In genomic region chr4:15354790-15355418, GRCh38 we compare ENCODE assay signal across 25 cellular contexts.
A peak's percentile ranks its signal among the peaks of the same experiment; 100 is the strongest.
DNase-seq lines count a peak whose midpoint lies in the region; ATAC-seq, FAIRE-seq and TF ChIP-seq lines count a peak whose summit lies in the region.
"Had no signal": no experiment of that assay in that cellular context is flagged by ENCODE, and none has a peak within 500 bp of the region (broad histone marks: within the 10 kb centered on the region; RNA-seq: fewer than 3 reads in every experiment).

No MANE protein-coding gene starts in this region.

- H3K4me1 Mint-ChIP-seq in H9 (peaks cover 5 to 7% of the 10 kb centered on the region in 2 experiments; a peak in 2 of 4 replicates), memory B cell (peaks cover 9% of the 10 kb centered on the region)
- H3K4me1 Mint-ChIP-seq in activated CD4-positive, alpha-beta T cell treated with anti-CD3 and anti-CD28 coated beads, Interleukin-2, amount 10 ng/mL, durations not matched to agents 24 days and 14 days = no peaks in the 10 kb centered on the region
- H3K4me1 Mint-ChIP-seq in activated T-helper 1 cell treated with anti-CD3 and anti-CD28 coated beads, Interleukin-12 subunit alpha, Interleukin-12 subunit beta, Interleukin-2, Interleukin-4 antibody, amounts not matched to agents 30 ng/mL and 10 ng/mL and 1 ng/mL, durations not matched to agents 14 hours and 24 hours and 36 hours (ENCODE audit: low read depth) = no peaks in the 10 kb centered on the region
- H3K4me1 Mint-ChIP-seq: CD4-positive, alpha-beta memory T cell had no signal

- TF ChIP-seq CTCF in H9 (conservative IDR thresholded peaks at IDR 0.05) (no peak), suprapubic skin (IDR thresholded peaks at IDR 0.05) (no peak), adrenal gland (IDR thresholded peaks at IDR 0.05) (no peak)

- H3K9me3 Mint-ChIP-seq in H9 (peaks cover 0 to 2% of the 10 kb centered on the region in 2 experiments; a peak in 2 of 5 replicates), memory B cell (peaks cover 2% of the 10 kb centered on the region)
- H3K9me3 Mint-ChIP-seq in activated CD4-positive, alpha-beta T cell treated with anti-CD3 and anti-CD28 coated beads, Interleukin-2, amount 10 ng/mL, durations not matched to agents 24 days and 14 days = peaks cover 4% of the 10 kb centered on the region
- peaks cover 6% of the 10 kb centered on the region for H3K9me3 Mint-ChIP-seq in activated T-helper 1 cell treated with anti-CD3 and anti-CD28 coated beads, Interleukin-12 subunit alpha, Interleukin-12 subunit beta, Interleukin-2, Interleukin-4 antibody, amounts not matched to agents 30 ng/mL and 10 ng/mL and 1 ng/mL, durations not matched to agents 14 hours and 24 hours and 36 hours

- H3K4ac ChIP-seq in H9 (ENCODE audit: low read depth, low read length) = no peak overlapping the region

- H4K91ac ChIP-seq in H9 (ENCODE audit: insufficient read length, low read depth, low read length) = no peak overlapping the region

- peak; percentile 55 for FAIRE-seq in endometrium (lab: Jason Lieb, UNC)
- FAIRE-seq: A549 had no signal

- no peaks in the 10 kb centered on the region for H4K20me1 ChIP-seq in H9 (ENCODE audit: control insufficient read depth, insufficient read depth, insufficient read length)

- no peak overlapping the region for H3K23ac ChIP-seq in H9 (ENCODE audit: insufficient read length, low read depth, low read length)

- no peak overlapping the region for H3T11ph ChIP-seq in H9 (ENCODE audit: low read length)

- TF ChIP-seq EP300 in suprapubic skin (IDR thresholded peaks at IDR 0.05) = no peak

- H3K23me2 ChIP-seq in H9 (ENCODE audit: insufficient read length, low read depth, low read length, poor library complexity, severe bottlenecking) = no peaks in the 10 kb centered on the region

- H2BK12ac ChIP-seq in H9 (ENCODE audit: insufficient read length, low read depth, low read length) = no peak overlapping the region

- H3K4me2 ChIP-seq in H9 (ENCODE audit: insufficient read depth, insufficient read length, low read length) = no peak overlapping the region
- H3K4me2 ChIP-seq: A549, KMS-11, smooth muscle cell had no signal

- H3K18ac ChIP-seq in H9 (ENCODE audit: insufficient read length, low read depth, low read length) = no peak overlapping the region

- no peak overlapping the region for H2BK5ac ChIP-seq in H9 (ENCODE audit: insufficient read length, low read length)

- H3K56ac ChIP-seq in H9 (ENCODE audit: insufficient read length, low read depth, low read length) = no peak overlapping the region

- peaks cover 3% of the 10 kb centered on the region for H3K27me3 Mint-ChIP-seq in H9 (ENCODE audit: low read depth)
- peaks cover 2% of the 10 kb centered on the region for H3K27me3 Mint-ChIP-seq in memory B cell
- H3K27me3 Mint-ChIP-seq in activated CD4-positive, alpha-beta T cell treated with anti-CD3 and anti-CD28 coated beads, Interleukin-2, amount 10 ng/mL, durations not matched to agents 24 days and 14 days = peaks cover 6% of the 10 kb centered on the region
- H3K27me3 Mint-ChIP-seq in activated T-helper 1 cell treated with anti-CD3 and anti-CD28 coated beads, Interleukin-12 subunit alpha, Interleukin-12 subunit beta, Interleukin-2, Interleukin-4 antibody, amounts not matched to agents 30 ng/mL and 10 ng/mL and 1 ng/mL, durations not matched to agents 14 hours and 24 hours and 36 hours (ENCODE audit: insufficient read depth) = peaks cover 2% of the 10 kb centered on the region

- no peak overlapping the region for H3K14ac ChIP-seq in H9 (ENCODE audit: insufficient read depth, low read length)

- no CpG with 5 or more reads among the region's 6 CpGs for WGBS in H9 (ENCODE audit: extremely low coverage, insufficient read length, low lambda C conversion rate)
- 64% methylated on average over 6 of the region's 6 CpGs for WGBS in suprapubic skin
- 76 to 81% (median 79%) methylated on average over 5 to 6 of the region's 6 CpGs for WGBS in adrenal gland, 4 donors

- H3K36me3 ChIP-seq in suprapubic skin (no peaks in the 10 kb centered on the region), adrenal gland (replicated peaks in 1 of 2) (no peaks in the 10 kb centered on the region)
- H3K36me3 ChIP-seq: breast epithelium had no signal

- no peak overlapping the region for H2AK5ac ChIP-seq in H9 (ENCODE audit: insufficient read length, low read length)

- H3K27ac ChIP-seq in H9 (ENCODE audit: insufficient read length, low read depth, low read length) = no peak overlapping the region
- H3K27ac ChIP-seq in suprapubic skin = no peak overlapping the region
- H3K27ac ChIP-seq in adrenal gland = no peak overlapping the region
- H3K27ac ChIP-seq: A549, breast epithelium, epithelial cell of prostate, foreskin keratinocyte, KMS-11 had no signal

- no peak overlapping the region for H2BK120ac ChIP-seq in H9 (ENCODE audit: low read depth, low read length, poor library complexity, severe bottlenecking)

- H3K36me3 Mint-ChIP-seq in H9 (ENCODE audit: insufficient read depth in 1 of 3, low read depth in 3 of 3) (no peaks in the 10 kb centered on the region; a peak in 1 of 7 replicates), memory B cell (no peaks in the 10 kb centered on the region)
- H3K36me3 Mint-ChIP-seq in activated CD4-positive, alpha-beta T cell treated with anti-CD3 and anti-CD28 coated beads, Interleukin-2, amount 10 ng/mL, durations not matched to agents 24 days and 14 days (ENCODE audit: low read depth) = no peaks in the 10 kb centered on the region
- H3K36me3 Mint-ChIP-seq in activated T-helper 1 cell treated with anti-CD3 and anti-CD28 coated beads, Interleukin-12 subunit alpha, Interleukin-12 subunit beta, Interleukin-2, Interleukin-4 antibody, amounts not matched to agents 30 ng/mL and 10 ng/mL and 1 ng/mL, durations not matched to agents 14 hours and 24 hours and 36 hours (ENCODE audit: low read depth) = no peaks in the 10 kb centered on the region
- H3K36me3 Mint-ChIP-seq: CD4-positive, alpha-beta memory T cell had no signal

- intact Hi-C loops in activated CD4-positive, alpha-beta T cell treated with anti-CD3 and anti-CD28 coated beads, Interleukin-2, amount 10 ng/mL, durations not matched to agents 24 days and 14 days (cut with micrococcal nuclease) = no loop called here
- intact Hi-C loops in adrenal gland (cut with DNase I) = no loop called here
- intact Hi-C loops in activated T-helper 1 cell treated with anti-CD3 and anti-CD28 coated beads, Interleukin-12 subunit alpha, Interleukin-12 subunit beta, Interleukin-2, Interleukin-4 antibody, amounts not matched to agents 30 ng/mL and 10 ng/mL and 1 ng/mL, durations not matched to agents 14 hours and 24 hours and 36 hours (cut with micrococcal nuclease) = no loop called here

- no peak overlapping the region for H2BK20ac ChIP-seq in H9 (ENCODE audit: low read depth, low read length, poor library complexity, severe bottlenecking)

- no peak overlapping the region for H3K4me3 Mint-ChIP-seq in H9
- no peak overlapping the region for H3K4me3 Mint-ChIP-seq in memory B cell
- no peak overlapping the region for H3K4me3 Mint-ChIP-seq in activated CD4-positive, alpha-beta T cell treated with anti-CD3 and anti-CD28 coated beads, Interleukin-2, amount 10 ng/mL, durations not matched to agents 24 days and 14 days
- H3K4me3 Mint-ChIP-seq in activated T-helper 1 cell treated with anti-CD3 and anti-CD28 coated beads, Interleukin-12 subunit alpha, Interleukin-12 subunit beta, Interleukin-2, Interleukin-4 antibody, amounts not matched to agents 30 ng/mL and 10 ng/mL and 1 ng/mL, durations not matched to agents 14 hours and 24 hours and 36 hours = no peak overlapping the region
- H3K4me3 Mint-ChIP-seq: activated T-cell treated with anti-CD3 and anti-CD28 coated beads, Interleukin-2, amount 50 U/mL, for 72 hours; CD4-positive, alpha-beta memory T cell had no signal

- H2AFZ ChIP-seq in H9 (ENCODE audit: low read length) = no peak overlapping the region

- TF ChIP-seq POLR2A in suprapubic skin (IDR thresholded peaks at IDR 0.05) (no peak), adrenal gland (IDR thresholded peaks at IDR 0.05) (no peak)

- no peak overlapping the region for H3K9ac ChIP-seq in H9 (ENCODE audit: extremely low read depth, insufficient read length, low read length)
- H3K9ac ChIP-seq: KMS-11 had no signal

- no peaks in the 10 kb centered on the region for H3K79me1 ChIP-seq in H9 (ENCODE audit: insufficient read depth, low read depth, low read length, poor library complexity, severe bottlenecking)

- H3K9me3 ChIP-seq in H9 (ENCODE audit: control insufficient read depth, low read depth, low read length) = no peaks in the 10 kb centered on the region
- H3K9me3 ChIP-seq in suprapubic skin = no peaks in the 10 kb centered on the region
- no peaks in the 10 kb centered on the region for H3K9me3 ChIP-seq in adrenal gland (replicated peaks in 1 of 3)
- H3K9me3 ChIP-seq: A549, breast epithelium had no signal

- peak; percentile 90 for ATAC-seq in memory B cell (ENCODE audit: low read depth)
- ATAC-seq: A549; activated T-cell treated with anti-CD3 and anti-CD28 coated beads, Interleukin-2, amount 50 U/mL, for 72 hours; foreskin keratinocyte; left colon; PC-3 had no signal

- H3K4me1 ChIP-seq in H9 (ENCODE audit: insufficient read depth, low read length) (no peaks in the 10 kb centered on the region; the same call in 1 of the 2 replicates), suprapubic skin (no peaks in the 10 kb centered on the region), adrenal gland (replicated peaks in 1 of 2) (no peaks in the 10 kb centered on the region)
- H3K4me1 ChIP-seq: A549, breast epithelium, foreskin keratinocyte had no signal

- H3K27ac Mint-ChIP-seq in H9 (no peak overlapping the region), memory B cell (no peak overlapping the region)
- H3K27ac Mint-ChIP-seq in activated CD4-positive, alpha-beta T cell treated with anti-CD3 and anti-CD28 coated beads, Interleukin-2, amount 10 ng/mL, durations not matched to agents 24 days and 14 days = no peak overlapping the region
- no peak overlapping the region for H3K27ac Mint-ChIP-seq in activated T-helper 1 cell treated with anti-CD3 and anti-CD28 coated beads, Interleukin-12 subunit alpha, Interleukin-12 subunit beta, Interleukin-2, Interleukin-4 antibody, amounts not matched to agents 30 ng/mL and 10 ng/mL and 1 ng/mL, durations not matched to agents 14 hours and 24 hours and 36 hours
- H3K27ac Mint-ChIP-seq: activated T-cell treated with anti-CD3 and anti-CD28 coated beads, Interleukin-2, amount 50 U/mL, for 72 hours; CD4-positive, alpha-beta memory T cell had no signal

- no peak for DNase-seq in H9
- DNase-seq in memory B cell (ENCODE audit: low spot score in 2 of 2) = no peak
- DNase-seq in suprapubic skin (ENCODE audit: low spot score in 2 of 2) = peak; percentile 86 to 87
- DNase-seq in NCI-H82 treated with DMSO at 0.1 percent for 48 hours (lab: John Stamatoyannopoulos, UW; ENCODE audit: unreplicated experiment) = no peak
- no peak for DNase-seq in activated CD4-positive, alpha-beta T cell treated with anti-CD3 and anti-CD28 coated beads, Interleukin-2, amount 10 ng/mL, durations not matched to agents 24 days and 14 days
- DNase-seq in adrenal gland = no peak
- no peak for DNase-seq in activated T-helper 1 cell treated with anti-CD3 and anti-CD28 coated beads, Interleukin-12 subunit alpha, Interleukin-12 subunit beta, Interleukin-2, Interleukin-4 antibody, amounts not matched to agents 30 ng/mL and 10 ng/mL and 1 ng/mL, durations not matched to agents 14 hours and 24 hours and 36 hours (ENCODE audit: low spot score)
- DNase-seq: activated CD4-positive, alpha-beta T cell treated with anti-CD3 and anti-CD28 coated beads, Interleukin-2, amount 50 U/mL, for 4 hours; activated naive CD4-positive, alpha-beta T cell treated with Interleukin-2 at 50 U/mL for 16 hours; activated T-cell treated with anti-CD3 and anti-CD28 coated beads, Interleukin-2, amount 50 U/mL, for 72 hours; AML-193; CD4-positive, alpha-beta memory T cell; foreskin keratinocyte; left colon; NCI-H146; NCI-H2107; PC-3; Right ventricle myocardium superior; T1000 had no signal

- no peak overlapping the region for H2BK15ac ChIP-seq in H9 (ENCODE audit: low read depth, low read length)

- H3K4me3 ChIP-seq in suprapubic skin = no peak overlapping the region
- H3K4me3 ChIP-seq in adrenal gland = no peak overlapping the region
- H3K4me3 ChIP-seq: A549, breast epithelium, smooth muscle cell had no signal

- no peaks in the 10 kb centered on the region for H3K79me2 ChIP-seq in H9 (ENCODE audit: insufficient read depth, low read length)

- H3K27me3 ChIP-seq in H9 (ENCODE audit: insufficient read depth, low read length) = no peaks in the 10 kb centered on the region
- no peaks in the 10 kb centered on the region for H3K27me3 ChIP-seq in suprapubic skin
- no peaks in the 10 kb centered on the region for H3K27me3 ChIP-seq in adrenal gland
- H3K27me3 ChIP-seq: breast epithelium had no signal

- H4K8ac ChIP-seq in H9 (replicated peaks; ENCODE audit: insufficient read length, low read depth, low read length) = peak overlapping the region; percentile 64

- H4K5ac ChIP-seq in H9 (ENCODE audit: insufficient read length, low read depth, low read length) = no peak overlapping the region

Comparison
In these comparisons a context has a peak if more than half of its experiments do, and no peak if none do; other contexts are left out.
1. DNase-seq: peak in suprapubic skin (2 of 2); none in H9 (single experiment), memory B cell (0 of 2), NCI-H82 treated with DMSO at 0.1 percent for 48 hours (single experiment), activated CD4-positive, alpha-beta T cell treated with anti-CD3 and anti-CD28 coated beads, Interleukin-2, amount 10 ng/mL, durations not matched to agents 24 days and 14 days (single experiment), adrenal gland (0 of 7) and activated T-helper 1 cell treated with anti-CD3 and anti-CD28 coated beads, Interleukin-12 subunit alpha, Interleukin-12 subunit beta, Interleukin-2, Interleukin-4 antibody, amounts not matched to agents 30 ng/mL and 10 ng/mL and 1 ng/mL, durations not matched to agents 14 hours and 24 hours and 36 hours (single experiment).